17 cellular contexts compared by ENCODE assay signal in genomic region chr13:39581177-39581576, GRCh38. TPM values are rescaled to one million over a fixed set of nuclear protein-coding genes. Genes with fewer than 3 reads are reported as not detected.
"Had no signal": no experiment of that assay in that cellular context is flagged by ENCODE, and none has a peak within 500 bp of the region (broad histone marks: within the 10 kb centered on the region; RNA-seq: fewer than 3 reads in every experiment).

No MANE protein-coding gene starts in this region.

- H3K27ac ChIP-seq: psoas muscle, spleen, testis, transverse colon had no signal

- H3K27me3 Mint-ChIP-seq: stimulated activated naive CD8-positive, alpha-beta T cell treated with anti-CD3 and anti-CD28 coated beads, Interleukin-15, Interleukin-2, amounts not matched to agents 100 ng/mL and 50 ng/mL, for 24 hours had no signal

- H3K9me3 ChIP-seq: psoas muscle, spleen, testis, transverse colon had no signal

- H3K27me3 ChIP-seq: dorsolateral prefrontal cortex, spleen, testis, transverse colon had no signal

- H3K4me3 ChIP-seq: dorsolateral prefrontal cortex, psoas muscle, spleen, testis, transverse colon had no signal

- H3K36me3 Mint-ChIP-seq: natural killer cell; stimulated activated memory B cell treated with anti-CD40 and anti-IgM and Interleukin-4, amounts not matched to agents 10 μg/mL and 1 μg/mL and 100 μg/mL, for 72 hours had no signal

- H3K27ac Mint-ChIP-seq: natural killer cell; stimulated activated memory B cell treated with anti-CD40 and anti-IgM and Interleukin-4, amounts not matched to agents 10 μg/mL and 1 μg/mL and 100 μg/mL, for 72 hours; stimulated activated naive CD8-positive, alpha-beta T cell treated with anti-CD3 and anti-CD28 coated beads, Interleukin-15, Interleukin-2, amounts not matched to agents 100 ng/mL and 50 ng/mL, for 24 hours had no signal

- H3K4me1 Mint-ChIP-seq: central memory CD8-positive, alpha-beta T cell; natural killer cell; stimulated activated memory B cell treated with anti-CD40 and anti-IgM and Interleukin-4, amounts not matched to agents 10 μg/mL and 1 μg/mL and 100 μg/mL, for 72 hours had no signal

- H3K4me1 ChIP-seq: spleen, testis, transverse colon had no signal

- H3K36me3 ChIP-seq: spleen, transverse colon had no signal

- H3K9me3 Mint-ChIP-seq: central memory CD8-positive, alpha-beta T cell; natural killer cell; stimulated activated memory B cell treated with anti-CD40 and anti-IgM and Interleukin-4, amounts not matched to agents 10 μg/mL and 1 μg/mL and 100 μg/mL, for 72 hours; stimulated activated naive CD8-positive, alpha-beta T cell treated with anti-CD3 and anti-CD28 coated beads, Interleukin-15, Interleukin-2, amounts not matched to agents 100 ng/mL and 50 ng/mL, for 24 hours had no signal

- DNase-seq: cortex of kidney; dorsolateral prefrontal cortex; effector CD8-positive, alpha-beta T cell; left colon; mammary epithelial cell; natural killer cell; psoas muscle; retina; spleen; stimulated activated CD4-positive, alpha-beta T cell treated with anti-CD3 and anti-CD28 coated beads, Interleukin-15, amount 100 ng/mL, for 24 hours; stimulated activated CD4-positive, alpha-beta T cell treated with anti-CD3 and anti-CD28 coated beads, Interleukin-1b, Interleukin-23, amount 100 ng/mL, for 48 hours; stimulated activated CD4-positive, alpha-beta T cell treated with anti-CD3 and anti-CD28 coated beads, Interleukin-4, amount 100 ng/mL, for 24 hours; testis; transverse colon had no signal

- H3K4me3 Mint-ChIP-seq: central memory CD8-positive, alpha-beta T cell; natural killer cell; stimulated activated memory B cell treated with anti-CD40 and anti-IgM and Interleukin-4, amounts not matched to agents 10 μg/mL and 1 μg/mL and 100 μg/mL, for 72 hours; stimulated activated naive CD8-positive, alpha-beta T cell treated with anti-CD3 and anti-CD28 coated beads, Interleukin-15, Interleukin-2, amounts not matched to agents 100 ng/mL and 50 ng/mL, for 24 hours had no signal

RNA-seq across cellular contexts. Expression of gene LHFPL6, which starts 21.8 kb away (rescaled TPM):
- total RNA-seq: natural killer cell had no signal
